25 cellular contexts compared by ENCODE assay signal in the genomic region with DNA sequence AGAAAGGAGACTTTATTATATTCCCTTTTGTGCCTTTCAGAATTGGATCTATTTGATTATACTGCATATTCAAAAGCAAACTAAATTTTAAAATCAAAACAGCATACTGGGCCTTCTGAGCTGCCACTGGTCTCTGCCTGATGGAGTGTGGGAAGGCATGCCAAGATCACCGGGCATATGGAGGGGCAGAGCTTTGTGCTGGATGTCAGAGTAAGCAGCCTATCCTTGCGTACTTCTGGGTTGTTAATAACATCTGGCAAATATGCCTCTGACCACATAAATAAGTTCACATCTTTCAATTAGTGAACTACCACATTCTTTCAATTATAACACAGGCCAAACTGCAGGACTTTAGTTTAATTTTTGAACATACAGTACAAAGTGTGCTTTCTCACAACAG. TPM values are rescaled to one million over a fixed set of nuclear protein-coding genes. Genes with fewer than 3 reads are reported as not detected.
"Had no signal": no experiment of that assay in that cellular context is flagged by ENCODE, and none has a peak within 500 bp of the region (broad histone marks: within the 10 kb centered on the region; RNA-seq: fewer than 3 reads in every experiment).

No MANE protein-coding gene starts in this region.

- H3K4me1 Mint-ChIP-seq: stimulated activated memory B cell treated with anti-CD40 and anti-IgM and Interleukin-4, amounts not matched to agents 10 μg/mL and 1 μg/mL and 100 μg/mL, for 72 hours; stimulated activated naive CD8-positive, alpha-beta T cell treated with anti-CD3 and anti-CD28 coated beads, Interleukin-15, amount 100 ng/mL, for 72 hours had no signal

- H3K4me3 Mint-ChIP-seq: naive thymus-derived CD4-positive, alpha-beta T cell; natural killer cell treated with Interleukin-12 subunit alpha and Interleukin-12 subunit beta and Interleukin-15 and Interleukin-18, amount 100 ng/mL, for 72 hours; stimulated activated memory B cell treated with anti-CD40 and anti-IgM and Interleukin-4, amounts not matched to agents 10 μg/mL and 1 μg/mL and 100 μg/mL, for 72 hours; stimulated activated naive CD8-positive, alpha-beta T cell treated with anti-CD3 and anti-CD28 coated beads, Interleukin-15, amount 100 ng/mL, for 72 hours had no signal

- H3K27ac ChIP-seq: left ventricle myocardium inferior, ovary, prostate gland, spleen, testis, transverse colon, upper lobe of left lung, vagina had no signal

- H3K27me3 ChIP-seq: ovary, spleen, testis, thyroid gland, transverse colon, upper lobe of left lung, vagina had no signal

- H3K9me3 ChIP-seq: left ventricle myocardium inferior, mucosa of descending colon, ovary, prostate gland, spleen, testis, thyroid gland, transverse colon, upper lobe of left lung, vagina had no signal

- H3K9me3 Mint-ChIP-seq: naive thymus-derived CD4-positive, alpha-beta T cell; natural killer cell treated with Interleukin-12 subunit alpha and Interleukin-12 subunit beta and Interleukin-15 and Interleukin-18, amount 100 ng/mL, for 72 hours; stimulated activated memory B cell treated with anti-CD40 and anti-IgM and Interleukin-4, amounts not matched to agents 10 μg/mL and 1 μg/mL and 100 μg/mL, for 72 hours; stimulated activated naive CD8-positive, alpha-beta T cell treated with anti-CD3 and anti-CD28 coated beads, Interleukin-15, amount 100 ng/mL, for 72 hours had no signal

- H3K27ac Mint-ChIP-seq: natural killer cell treated with Interleukin-12 subunit alpha and Interleukin-12 subunit beta and Interleukin-15 and Interleukin-18, amount 100 ng/mL, for 72 hours; stimulated activated memory B cell treated with anti-CD40 and anti-IgM and Interleukin-4, amounts not matched to agents 10 μg/mL and 1 μg/mL and 100 μg/mL, for 72 hours; stimulated activated naive CD8-positive, alpha-beta T cell treated with anti-CD3 and anti-CD28 coated beads, Interleukin-15, amount 100 ng/mL, for 72 hours had no signal

- H3K4me3 ChIP-seq: left ventricle myocardium inferior, lung, mucosa of descending colon, ovary, prostate gland, spleen, testis, thyroid gland, transverse colon, upper lobe of left lung, vagina had no signal

- H3K27me3 Mint-ChIP-seq: naive thymus-derived CD4-positive, alpha-beta T cell; natural killer cell treated with Interleukin-12 subunit alpha and Interleukin-12 subunit beta and Interleukin-15 and Interleukin-18, amount 100 ng/mL, for 72 hours; stimulated activated memory B cell treated with anti-CD40 and anti-IgM and Interleukin-4, amounts not matched to agents 10 μg/mL and 1 μg/mL and 100 μg/mL, for 72 hours; stimulated activated naive CD8-positive, alpha-beta T cell treated with anti-CD3 and anti-CD28 coated beads, Interleukin-15, amount 100 ng/mL, for 72 hours had no signal

- H3K4me1 ChIP-seq: left ventricle myocardium inferior, prostate gland, testis, transverse colon, upper lobe of left lung, vagina had no signal

- DNase-seq: islet precursor cell; left ventricle myocardium inferior; midbrain; mucosa of descending colon; naive thymus-derived CD4-positive, alpha-beta T cell; ovary; retina; right cardiac atrium; small intestine; spleen; stimulated activated CD4-positive, alpha-beta T cell treated with anti-CD3 and anti-CD28 coated beads, Interleukin-2, amount 100 ng/mL, for 48 hours; stimulated activated CD4-positive, alpha-beta T cell treated with anti-CD3 and anti-CD28 coated beads, Interleukin-4, amount 100 ng/mL, for 4 hours; stimulated activated CD8-positive, alpha-beta memory T cell treated with anti-CD3 and anti-CD28 coated beads, Interleukin-4, amount 100 ng/mL, for 48 hours; stimulated activated naive CD4-positive, alpha-beta T cell treated with Interleukin-2 at 50 U/mL for 16 hours; stimulated activated naive CD8-positive, alpha-beta T cell treated with anti-CD3 and anti-CD28 coated beads, Interleukin-15, amount 100 ng/mL, for 72 hours; substantia nigra; testis; thyroid gland; transverse colon; upper lobe of left lung had no signal

- H3K36me3 ChIP-seq: ovary, prostate gland had no signal

RNA-seq across cellular contexts. Expression of a gene that starts 36.5 kb away (rescaled TPM):
- total RNA-seq: vagina had no signal
